Comparison of ENCODE assay signal across 11 cellular contexts in the genomic region with DNA sequence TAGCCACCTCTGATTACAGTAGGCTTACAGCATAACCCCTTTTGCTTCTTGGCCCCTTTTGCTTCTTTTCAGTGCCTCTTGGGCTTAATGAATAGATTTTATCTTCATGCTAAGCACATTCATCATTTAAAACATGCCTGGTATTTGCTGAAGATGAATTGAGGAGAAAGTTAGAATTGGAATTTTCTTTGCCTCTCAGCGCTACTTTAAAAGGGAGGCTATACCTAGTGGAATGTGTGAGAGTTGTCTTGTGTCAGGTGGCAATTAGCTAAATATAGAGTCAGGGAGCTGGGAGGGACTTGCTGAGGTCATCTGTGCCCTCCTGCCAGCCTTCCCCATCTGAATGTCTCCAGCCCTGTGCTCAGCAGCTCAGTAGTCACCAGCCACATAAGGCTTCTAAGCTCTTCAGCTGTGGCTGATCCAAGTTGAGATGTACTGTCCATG.
DNase-seq lines count a peak whose midpoint lies in the region; TF ChIP-seq lines count a peak whose summit lies in the region.
"Had no signal": no experiment of that assay in that cellular context is flagged by ENCODE, and none has a peak within 500 bp of the region (broad histone marks: within the 10 kb centered on the region; RNA-seq: fewer than 3 reads in every experiment).

No MANE protein-coding gene starts in this region.

- no peak overlapping the region for H4K5ac ChIP-seq in H9 (ENCODE audit: insufficient read length, low read depth, low read length)

- H3K9me3 ChIP-seq in H9 (ENCODE audit: control insufficient read depth, low read depth, low read length) = no peaks in the 10 kb centered on the region
- no peaks in the 10 kb centered on the region for H3K9me3 ChIP-seq in ascending aorta
- no peaks in the 10 kb centered on the region for H3K9me3 ChIP-seq in sigmoid colon

- no peak overlapping the region for H2BK120ac ChIP-seq in H9 (ENCODE audit: low read depth, low read length, poor library complexity, severe bottlenecking)

- no peak overlapping the region for H3K23ac ChIP-seq in H9 (ENCODE audit: insufficient read length, low read depth, low read length)

- no peak overlapping the region for H3K4me3 ChIP-seq in ascending aorta
- H3K4me3 ChIP-seq in sigmoid colon = no peak overlapping the region
- H3K4me3 ChIP-seq: BLaER1 treated with 17β-estradiol and CSF1 and Interleukin-3, amounts not matched to agents 10 nM and 100 nM had no signal

- no peak overlapping the region for H3T11ph ChIP-seq in H9 (ENCODE audit: low read length)

- no peak overlapping the region for H2AK5ac ChIP-seq in H9 (ENCODE audit: insufficient read length, low read length)

- H3K18ac ChIP-seq in H9 (ENCODE audit: insufficient read length, low read depth, low read length) = no peak overlapping the region

- no peak overlapping the region for H3K56ac ChIP-seq in H9 (ENCODE audit: insufficient read length, low read depth, low read length)

- no peak overlapping the region for H4K8ac ChIP-seq in H9 (replicated peaks; ENCODE audit: insufficient read length, low read depth, low read length)

- H3K36me3 ChIP-seq in ascending aorta (peaks cover 6 to 12% of the 10 kb centered on the region in 2 donors), sigmoid colon (peaks cover 0 to 7% (median 2%) of the 10 kb centered on the region in 4 donors)

- no peaks in the 10 kb centered on the region for H4K20me1 ChIP-seq in H9 (ENCODE audit: control insufficient read depth, insufficient read depth, insufficient read length)

- H2AFZ ChIP-seq in H9 (ENCODE audit: low read length) = no peak overlapping the region

- H3K36me3 Mint-ChIP-seq in H9 (ENCODE audit: insufficient read depth in 1 of 3, low read depth in 3 of 3) = peaks cover 0 to 2% (median 0%) of the 10 kb centered on the region in 3 experiments; a peak in 1 of 7 replicates

- no peaks in the 10 kb centered on the region for H3K79me1 ChIP-seq in H9 (ENCODE audit: insufficient read depth, low read depth, low read length, poor library complexity, severe bottlenecking)

- H3K27me3 ChIP-seq in H9 (ENCODE audit: insufficient read depth, low read length) (no peaks in the 10 kb centered on the region), ascending aorta (no peaks in the 10 kb centered on the region), sigmoid colon (no peaks in the 10 kb centered on the region)
- H3K27me3 ChIP-seq: BLaER1 treated with 17β-estradiol and CSF1 and Interleukin-3, amounts not matched to agents 10 nM and 100 nM had no signal

- no peak overlapping the region for H3K4ac ChIP-seq in H9 (ENCODE audit: low read depth, low read length)

- no peaks in the 10 kb centered on the region for H3K23me2 ChIP-seq in H9 (ENCODE audit: insufficient read length, low read depth, low read length, poor library complexity, severe bottlenecking)

- TF ChIP-seq POLR2A in sigmoid colon (IDR thresholded peaks at IDR 0.05) = no peak

- H2BK15ac ChIP-seq in H9 (ENCODE audit: low read depth, low read length) = no peak overlapping the region

- no peak overlapping the region for H2BK12ac ChIP-seq in H9 (ENCODE audit: insufficient read length, low read depth, low read length)

- H3K4me2 ChIP-seq in H9 (ENCODE audit: insufficient read depth, insufficient read length, low read length) = no peak overlapping the region

- DNase-seq in H9 = peak; percentile 38
- DNase-seq in ascending aorta (ENCODE audit: low spot score in 2 of 2) = peak in 1 of 2 donors; percentile 81
- DNase-seq in iPS-NIHi11 (ENCODE audit: low spot score) = peak; percentile 68
- no peak for DNase-seq in sigmoid colon
- no peak for DNase-seq in NCI-H526 treated with DMSO at 0.1 percent for 48 hours (lab: John Stamatoyannopoulos, UW)
- no peak for DNase-seq in stimulated activated CD4-positive, alpha-beta T cell treated with anti-CD3 and anti-CD28 coated beads, Interleukin-4, amount 100 ng/mL, for 4 hours
- DNase-seq in NCI-H187 (lab: John Stamatoyannopoulos, UW) = no peak
- no peak for DNase-seq in DMS79 (lab: John Stamatoyannopoulos, UW)
- DNase-seq: activated T-cell treated with anti-CD3 and anti-CD28 coated beads, Interleukin-2, amount 50 U/mL, for 72 hours had no signal

- no CpG with 5 or more reads among the region's 1 CpG for WGBS in H9 (ENCODE audit: extremely low coverage, insufficient read length, low lambda C conversion rate)
- WGBS in sigmoid colon, 2 donors = 91 to 99% methylated on average over 1 of the region's 1 CpG

- no peak overlapping the region for H3K9ac ChIP-seq in H9 (ENCODE audit: extremely low read depth, insufficient read length, low read length)
- H3K9ac ChIP-seq: BLaER1 treated with 17β-estradiol and CSF1 and Interleukin-3, amounts not matched to agents 10 nM and 100 nM had no signal

- TF ChIP-seq EP300 in sigmoid colon (IDR thresholded peaks at IDR 0.05) = peak in 1 of 4 donors; percentile 80

- no peak overlapping the region for H2BK5ac ChIP-seq in H9 (ENCODE audit: insufficient read length, low read length)

- H2BK20ac ChIP-seq in H9 (ENCODE audit: low read depth, low read length, poor library complexity, severe bottlenecking) = no peak overlapping the region

- intact Hi-C loops in ascending aorta (cut with DNase I) (loop anchor here (2.0 kb wide), 1 partner anchor 14 kb away; no protein-coding TSS in a partner anchor), sigmoid colon (cut with DNase I) (no loop called here)

- no peak overlapping the region for H3K14ac ChIP-seq in H9 (ENCODE audit: insufficient read depth, low read length)

- no peaks in the 10 kb centered on the region for H3K27me3 Mint-ChIP-seq in H9 (ENCODE audit: low read depth)

- no peak overlapping the region for H3K27ac Mint-ChIP-seq in H9
- H3K27ac Mint-ChIP-seq: activated T-cell treated with anti-CD3 and anti-CD28 coated beads, Interleukin-2, amount 50 U/mL, for 72 hours; progenitor cell of endocrine pancreas had no signal

- no peak overlapping the region for H4K91ac ChIP-seq in H9 (ENCODE audit: insufficient read length, low read depth, low read length)

- peaks cover 6 to 7% of the 10 kb centered on the region in 2 experiments for H3K4me1 Mint-ChIP-seq in H9

- no peak overlapping the region for H3K4me3 Mint-ChIP-seq in H9
- H3K4me3 Mint-ChIP-seq: activated T-cell treated with anti-CD3 and anti-CD28 coated beads, Interleukin-2, amount 50 U/mL, for 72 hours had no signal

- H3K27ac ChIP-seq in H9 (ENCODE audit: insufficient read length, low read depth, low read length) = no peak overlapping the region
- H3K27ac ChIP-seq in ascending aorta = peak overlapping the region; percentile 66 to 77
- H3K27ac ChIP-seq in sigmoid colon = peak overlapping the region; percentile 63 to 95 (median 78)
- H3K27ac ChIP-seq: BLaER1 treated with 17β-estradiol and CSF1 and Interleukin-3, amounts not matched to agents 10 nM and 100 nM had no signal

- TF ChIP-seq CTCF in H9 (conservative IDR thresholded peaks at IDR 0.05) = no peak
- no peak for TF ChIP-seq CTCF in ascending aorta (IDR thresholded peaks at IDR 0.05)
- TF ChIP-seq CTCF in sigmoid colon (IDR thresholded peaks at IDR 0.05) = no peak

- H3K4me1 ChIP-seq in H9 (ENCODE audit: insufficient read depth, low read length) (no peaks in the 10 kb centered on the region), ascending aorta (peaks cover 8 to 56% of the 10 kb centered on the region in 2 donors), sigmoid colon (peaks cover 0 to 46% (median 30%) of the 10 kb centered on the region in 4 donors)

- H3K79me2 ChIP-seq in H9 (ENCODE audit: insufficient read depth, low read length) = no peaks in the 10 kb centered on the region

- H3K9me3 Mint-ChIP-seq in H9 = no peaks in the 10 kb centered on the region
- H3K9me3 Mint-ChIP-seq: activated T-cell treated with anti-CD3 and anti-CD28 coated beads, Interleukin-2, amount 50 U/mL, for 72 hours had no signal

Comparison
In these comparisons a context has a peak if more than half of its experiments do, and no peak if none do; other contexts are left out.
1. DNase-seq: peak in H9 (single experiment) and iPS-NIHi11 (single experiment); none in sigmoid colon (single experiment), NCI-H526 treated with DMSO at 0.1 percent for 48 hours (single experiment), stimulated activated CD4-positive, alpha-beta T cell treated with anti-CD3 and anti-CD28 coated beads, Interleukin-4, amount 100 ng/mL, for 4 hours (0 of 2), NCI-H187 (0 of 2) and DMS79 (single experiment).